In the genomic region with DNA sequence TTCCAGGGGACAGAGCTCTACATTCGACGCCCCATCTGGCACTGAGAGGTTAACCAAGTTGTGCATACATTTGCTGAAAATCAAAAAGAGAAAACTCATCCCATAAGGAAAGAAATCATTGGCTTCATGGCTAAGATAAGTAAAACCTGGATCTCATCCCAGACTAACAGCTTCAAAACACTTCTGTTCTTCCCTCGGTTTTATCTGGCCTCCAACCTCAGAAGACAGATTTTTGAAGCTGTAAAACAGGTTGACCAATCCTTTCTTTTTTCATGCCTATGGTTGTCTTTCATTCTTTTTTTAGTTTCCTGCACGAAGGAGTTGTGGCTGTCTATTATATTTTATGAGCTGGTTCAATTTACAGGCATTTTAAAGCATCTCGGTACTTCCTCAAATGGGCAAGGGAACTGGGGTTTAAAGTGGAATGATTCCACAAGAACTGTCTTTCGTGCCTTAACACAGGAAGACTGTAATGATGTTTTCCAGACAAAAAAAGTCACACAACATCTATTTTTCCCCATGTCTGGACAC, we compare ENCODE assay signal across 9 cellular contexts.
"Had no signal": no experiment of that assay in that cellular context is flagged by ENCODE, and none has a peak within 500 bp of the region (broad histone marks: within the 10 kb centered on the region; RNA-seq: fewer than 3 reads in every experiment).

No MANE protein-coding gene starts in this region.

- FAIRE-seq: urothelium cell line had no signal

- DNase-seq: activated CD4-positive, alpha-beta T cell treated with anti-CD3 and anti-CD28 coated beads for 48 hours; activated naive CD4-positive, alpha-beta T cell; naive thymus-derived CD8-positive, alpha-beta T cell; posterior cingulate gyrus; stimulated activated CD4-positive, alpha-beta T cell treated with anti-CD3 and anti-CD28 coated beads, Interleukin-15, amount 100 ng/mL, for 24 hours; stimulated activated CD4-positive, alpha-beta T cell treated with anti-CD3 and anti-CD28 coated beads, Interleukin-4, amount 100 ng/mL, for 24 hours; stomach had no signal

- ATAC-seq: gastroesophageal sphincter; naive thymus-derived CD8-positive, alpha-beta T cell had no signal
